In genomic region chr4:80266267-80266901, GRCh38 we compare ENCODE assay signal across 1 cellular context.
TF ChIP-seq lines count a peak whose summit lies in the region.

FGF5 (plus strand) TSS chr4:80266664; CDS start chr4:80266825, 161 bp downstream.

TF ChIP-seq in H1, 55 proteins besides CTCF, POLR2A, EP300 and RAD21 (continued from another document):
- TF ChIP-seq SIN3A (conservative IDR thresholded peaks at IDR 0.05 in 1 of 2, IDR thresholded peaks at IDR 0.05 in 1 of 2; ENCODE audit: low read depth in 1 of 2, low read length in 2 of 2) (no peak), RNF2 (IDR thresholded peaks at IDR 0.05; ENCODE audit: borderline replicate concordance, low read depth, low read length, missing control alignments, poor library complexity, severe bottlenecking) (peak; percentile 1), CHD1 (IDR thresholded peaks at IDR 0.05; ENCODE audit: low read depth, low read length) (no peak)
